Comparison of ENCODE assay signal across 16 cellular contexts in genomic region chr10:122181055-122181732, GRCh38.
DNase-seq lines count a peak whose midpoint lies in the region; ATAC-seq, FAIRE-seq and TF ChIP-seq lines count a peak whose summit lies in the region.
"Had no signal": no experiment of that assay in that cellular context is flagged by ENCODE, and none has a peak within 500 bp of the region (broad histone marks: within the 10 kb centered on the region; RNA-seq: fewer than 3 reads in every experiment).

No MANE protein-coding gene starts in this region.

- peak in 1 of 2 experiments; percentile 19; a peak in 2 of 6 replicates for ATAC-seq in A549
- ATAC-seq in WTC11, result no peak
- ATAC-seq in gastroesophageal sphincter, result no peak
- no peak for ATAC-seq in HG02884 (IDR thresholded peaks at IDR 0.05; ENCODE audit: unreplicated experiment)
- ATAC-seq: K562 had no signal

- H2BK15ac ChIP-seq in H9 (ENCODE audit: low read depth, low read length), result no peak overlapping the region

- no peak overlapping the region for H3K9ac ChIP-seq in H9 (ENCODE audit: extremely low read depth, insufficient read length, low read length)

- H4K8ac ChIP-seq in H9 (replicated peaks; ENCODE audit: insufficient read length, low read depth, low read length), result no peak overlapping the region

- peaks cover 2 to 6% (median 3%) of the 10 kb centered on the region in 3 experiments; a peak in 4 of 7 replicates for H3K36me3 Mint-ChIP-seq in H9 (ENCODE audit: insufficient read depth in 1 of 3, low read depth in 3 of 3)
- H3K36me3 Mint-ChIP-seq in WTC11, result no peaks in the 10 kb centered on the region

- no peak overlapping the region for H3T11ph ChIP-seq in H9 (ENCODE audit: low read length)

- H3K27me3 ChIP-seq in H9 (ENCODE audit: insufficient read depth, low read length) (no peaks in the 10 kb centered on the region), gastroesophageal sphincter (no peaks in the 10 kb centered on the region)
- H3K27me3 ChIP-seq: SJSA1, thyroid gland had no signal

- TF ChIP-seq CTCF in A549 (IDR thresholded peaks at IDR 0.05) (no peak), H9 (conservative IDR thresholded peaks at IDR 0.05) (no peak), WTC11 (IDR thresholded peaks at IDR 0.05) (no peak), gastroesophageal sphincter (IDR thresholded peaks at IDR 0.05) (no peak)

- POLR2A ChIA-PET in A549 (lab: Yijun Ruan, JAX), result no interaction called here
- POLR2A ChIA-PET in WTC11 (lab: Charles Lee), result interaction anchor here (2.9 kb wide), 1 partner anchor 17 kb away, joined by 21 read pairs; no protein-coding TSS in a partner anchor

- H2AFZ ChIP-seq in H9 (ENCODE audit: low read length), result no peak overlapping the region

- peaks cover 62% of the 10 kb centered on the region for H3K4me1 ChIP-seq in A549
- H3K4me1 ChIP-seq in H9 (ENCODE audit: insufficient read depth, low read length), result peaks cover 33% of the 10 kb centered on the region
- H3K4me1 ChIP-seq in gastroesophageal sphincter, result peaks cover 0 to 56% (median 17%) of the 10 kb centered on the region in 3 donors

- peaks cover 70 to 83% of the 10 kb centered on the region in 2 experiments for H3K4me1 Mint-ChIP-seq in H9
- peaks cover 78% of the 10 kb centered on the region for H3K4me1 Mint-ChIP-seq in WTC11

- no peak overlapping the region for H2BK20ac ChIP-seq in H9 (ENCODE audit: low read depth, low read length, poor library complexity, severe bottlenecking)

- TF ChIP-seq EP300 in A549 (IDR thresholded peaks at IDR 0.05) (no peak), gastroesophageal sphincter (IDR thresholded peaks at IDR 0.05) (no peak)

- TF ChIP-seq RAD21 in A549 (conservative IDR thresholded peaks at IDR 0.05 in 1 of 2, IDR thresholded peaks at IDR 0.05 in 1 of 2), result no peak

- H2BK12ac ChIP-seq in H9 (ENCODE audit: insufficient read length, low read depth, low read length), result peak overlapping the region; percentile 76

- H3K79me1 ChIP-seq in H9 (ENCODE audit: insufficient read depth, low read depth, low read length, poor library complexity, severe bottlenecking), result peaks cover 2% of the 10 kb centered on the region

- 34% methylated on average over 5 of the region's 5 CpGs for WGBS in A549 (ENCODE audit: missing lambda C conversion rate)
- no CpG with 5 or more reads among the region's 5 CpGs for WGBS in H9 (ENCODE audit: extremely low coverage, insufficient read length, low lambda C conversion rate)
- 34 to 46% methylated on average over 4 to 5 of the region's 5 CpGs for WGBS in gastroesophageal sphincter (ENCODE audit: low coverage in 1 of 2), 2 donors

- H3K9me3 ChIP-seq in A549 (no peaks in the 10 kb centered on the region), H9 (ENCODE audit: control insufficient read depth, low read depth, low read length) (no peaks in the 10 kb centered on the region), gastroesophageal sphincter (no peaks in the 10 kb centered on the region)
- H3K9me3 ChIP-seq: SJSA1, thyroid gland had no signal

- no peak overlapping the region for H4K91ac ChIP-seq in H9 (ENCODE audit: insufficient read length, low read depth, low read length)

- H3K18ac ChIP-seq in H9 (ENCODE audit: insufficient read length, low read depth, low read length), result no peak overlapping the region

- H3K27ac Mint-ChIP-seq in H9 (peak overlapping the region; percentile 91 to 98 (median 91)), WTC11 (peak overlapping the region; percentile 80)

- no peak overlapping the region for H3K56ac ChIP-seq in H9 (ENCODE audit: insufficient read length, low read depth, low read length)

- H4K20me1 ChIP-seq in H9 (ENCODE audit: control insufficient read depth, insufficient read depth, insufficient read length), result no peaks in the 10 kb centered on the region

- no peak overlapping the region for H2BK5ac ChIP-seq in H9 (ENCODE audit: insufficient read length, low read length)

- H2BK120ac ChIP-seq in H9 (ENCODE audit: low read depth, low read length, poor library complexity, severe bottlenecking), result no peak overlapping the region

- no peak overlapping the region for H3K4ac ChIP-seq in H9 (ENCODE audit: low read depth, low read length)

- TF ChIP-seq POLR2A in A549 (IDR thresholded peaks at IDR 0.05; ENCODE audit: low read length), result no peak
- TF ChIP-seq POLR2A in gastroesophageal sphincter (IDR thresholded peaks at IDR 0.05), result no peak

- H2AK5ac ChIP-seq in H9 (ENCODE audit: insufficient read length, low read length), result no peak overlapping the region

- H3K4me3 Mint-ChIP-seq in H9 (peak overlapping the region in 1 of 2 experiments; percentile 38; a peak in 1 of 5 replicates), WTC11 (peak overlapping the region; percentile 33; the same call in 1 of the 2 replicates)

- no peak overlapping the region for H3K4me3 ChIP-seq in A549
- no peak overlapping the region for H3K4me3 ChIP-seq in gastroesophageal sphincter
- H3K4me3 ChIP-seq: K562, SJSA1, thyroid gland had no signal

- no peak overlapping the region for H3K14ac ChIP-seq in H9 (ENCODE audit: insufficient read depth, low read length)

- H3K4me2 ChIP-seq in A549 (peak overlapping the region; percentile 50), H9 (ENCODE audit: insufficient read depth, insufficient read length, low read length) (no peak overlapping the region)

- H3K9me3 Mint-ChIP-seq in H9 (no peaks in the 10 kb centered on the region), WTC11 (no peaks in the 10 kb centered on the region)

- no peak overlapping the region for H4K5ac ChIP-seq in H9 (ENCODE audit: insufficient read length, low read depth, low read length)

- peak overlapping the region; percentile 59 to 82; a peak in 5 of 6 replicates for H3K27ac ChIP-seq in A549
- H3K27ac ChIP-seq in H9 (ENCODE audit: insufficient read length, low read depth, low read length), result peak overlapping the region; percentile 40
- H3K27ac ChIP-seq in gastroesophageal sphincter, result peak overlapping the region in 3 of 4 donors; percentile 44 to 60 (median 50)
- H3K27ac ChIP-seq: C4-2B, SJSA1 had no signal

- peak in 1 of 2 experiments; percentile 42 for DNase-seq in A549 (ENCODE audit: low read depth in 1 of 2, low spot score in 1 of 2)
- DNase-seq in H9, result no peak
- DNase-seq in WTC11 (ENCODE audit: low spot score), result no peak
- DNase-seq in stimulated activated naive CD4-positive, alpha-beta T cell treated with Interleukin-2 at 50 U/mL for 16 hours (lab: John Stamatoyannopoulos, UW), result no peak
- no peak for DNase-seq in foreskin melanocyte
- no peak for DNase-seq in activated T-cell treated with anti-CD3 and anti-CD28 coated beads for 4 hours
- DNase-seq: activated CD4-positive, alpha-beta T cell treated with anti-CD3 and anti-CD28 coated beads for 1 hour; cerebellar nuclear complex; hippocampal formation; NCI-H2227 treated with DMSO at 0.1 percent for 48 hours; thyroid gland had no signal

- H3K23ac ChIP-seq in H9 (ENCODE audit: insufficient read length, low read depth, low read length), result no peak overlapping the region

- H3K36me3 ChIP-seq in gastroesophageal sphincter, result peaks cover 0 to 2% of the 10 kb centered on the region in 2 donors
- H3K36me3 ChIP-seq: SJSA1, thyroid gland had no signal

- H3K27me3 Mint-ChIP-seq in H9 (ENCODE audit: low read depth) (no peaks in the 10 kb centered on the region), WTC11 (ENCODE audit: low read depth) (no peaks in the 10 kb centered on the region)

- peaks cover 12% of the 10 kb centered on the region; the same call in 1 of the 2 replicates for H3K79me2 ChIP-seq in H9 (ENCODE audit: insufficient read depth, low read length)

- H3K23me2 ChIP-seq in H9 (ENCODE audit: insufficient read length, low read depth, low read length, poor library complexity, severe bottlenecking), result no peaks in the 10 kb centered on the region

- CTCF ChIA-PET in A549 (lab: Yijun Ruan, JAX), result interaction anchor here (0.9 to 2.6 kb wide), 3 partner anchors 11 to 130 kb away, joined by 3 to 11 read pairs (median 4); no protein-coding TSS in a partner anchor
- CTCF ChIA-PET in WTC11 (lab: Charles Lee), result interaction anchor here (1.2 kb wide), 1 partner anchor 24 kb away, joined by 5 read pairs; no protein-coding TSS in a partner anchor

- FAIRE-seq in A549 (lab: Jason Lieb, UNC), result no peak
- FAIRE-seq: K562 had no signal

TF ChIP-seq in A549, 52 proteins besides CTCF, POLR2A, EP300 and RAD21:
- TF ChIP-seq CEBPB (IDR thresholded peaks at IDR 0.05) (peak in 1 of 2 experiments; percentile 21; a peak in 1 of 4 replicates), ZNF302 (CRISPR knock-in tag; IDR thresholded peaks at IDR 0.05) (no peak)

TF ChIP-seq in WTC11, 78 proteins besides CTCF, POLR2A, EP300 and RAD21 (continues in another document):
- TF ChIP-seq HMGXB4 (CRISPR knock-in tag; IDR thresholded peaks at IDR 0.05), result no peak
- no peak for TF ChIP-seq ZNF121 (CRISPR knock-in tag; IDR thresholded peaks at IDR 0.05)
- TF ChIP-seq ETV6 (CRISPR knock-in tag; IDR thresholded peaks at IDR 0.05), result no peak
- no peak for TF ChIP-seq JUN (CRISPR knock-in tag; IDR thresholded peaks at IDR 0.05)
- TF ChIP-seq ZBTB43 (CRISPR knock-in tag; IDR thresholded peaks at IDR 0.05), result no peak
